In genomic region chr9:19741178-19741577, GRCh38 we compare ENCODE assay signal across 1 cellular context.
A peak's percentile ranks its signal among the peaks of the same experiment; 100 is the strongest.
TF ChIP-seq lines count a peak whose summit lies in the region.

No MANE protein-coding gene starts in this region.

TF ChIP-seq in HEK293, 187 proteins besides CTCF, POLR2A, EP300 and RAD21 (continued from another document):
- 0 out of 2 replicates have a peak, but pooled peaks have one; percentile 9 for TF ChIP-seq ZBTB11 (tag by site-specific recombination; conservative IDR thresholded peaks at IDR 0.05; ENCODE audit: low read depth)
